ENCODE assay signal across 7 cellular contexts in the genomic region with DNA sequence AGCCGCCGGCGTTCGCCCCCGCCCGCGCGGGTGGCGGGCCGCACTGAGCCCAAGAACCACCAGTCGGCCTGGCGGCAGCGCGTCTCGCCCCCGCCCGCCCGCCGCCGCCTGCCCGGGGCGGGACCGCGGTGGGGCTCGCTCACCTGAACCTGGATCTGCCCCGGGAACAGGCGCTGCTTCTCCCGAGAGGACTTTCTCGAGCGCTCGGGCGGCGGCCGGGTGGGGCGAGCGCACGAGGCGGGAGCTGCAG. TPM values are rescaled to one million over a fixed set of nuclear protein-coding genes. Genes with fewer than 3 reads are reported as not detected.
DNase-seq lines count a peak whose midpoint lies in the region; ATAC-seq and TF ChIP-seq lines count a peak whose summit lies in the region.

No MANE protein-coding gene starts in this region.

- peak; percentile 24 for ATAC-seq in Panc1
- ATAC-seq in gastrocnemius medialis, result peak; percentile 39 to 54
- no peak for ATAC-seq in GM21619 (IDR thresholded peaks at IDR 0.05; ENCODE audit: unreplicated experiment)

- CTCF ChIA-PET in Panc1 (lab: Charles Lee), result no interaction called here

- no TSS peak for BruUV-seq in Panc1 (replicated peaks; lab: Mats Ljungman, UMichigan)

- no peak overlapping the region for H3K27ac ChIP-seq in Panc1 (ENCODE audit: low read length)
- H3K27ac ChIP-seq in gastrocnemius medialis, result peak overlapping the region; percentile 84 to 97 (median 92)

- intact Hi-C loops in Panc1 (cut with micrococcal nuclease; ENCODE audit: unreplicated experiment), result no loop called here
- intact Hi-C loops in gastrocnemius medialis (cut with DNase I; ENCODE audit: low total_unique reads), result loop anchor here (2.0 kb wide), 3 partner anchors 61 to 87 kb away; no protein-coding TSS in a partner anchor

- POLR2A ChIA-PET in Panc1 (lab: Charles Lee), result interaction anchor here (0.7 to 1.3 kb wide), 4 partner anchors 23 to 468 kb away, joined by 3 to 4 read pairs (median 3); no protein-coding TSS in a partner anchor

- H3K9me3 ChIP-seq in Panc1 (ENCODE audit: control insufficient read depth, insufficient read depth, low read depth, low read length) (no peaks in the 10 kb centered on the region), gastrocnemius medialis (no peaks in the 10 kb centered on the region)

- DNase-seq in H7 (no peak), Panc1 (ENCODE audit: low read depth, low spot score) (no peak), fibroblast of mammary gland (ENCODE audit: low read depth) (no peak), gastrocnemius medialis (no peak), NCI-H345 treated with DMSO at 0.1 percent for 48 hours (lab: John Stamatoyannopoulos, UW; ENCODE audit: unreplicated experiment) (no peak)
- DNase-seq in stimulated activated CD4-positive, alpha-beta T cell treated with anti-CD3 and anti-CD28 coated beads, Interleukin-12 subunit alpha, Interleukin-12 subunit beta, amount 100 ng/mL, for 4 hours, result no peak

- no peak for TF ChIP-seq CTCF in Panc1 (IDR thresholded peaks at IDR 0.05)
- TF ChIP-seq CTCF in fibroblast of mammary gland (conservative IDR thresholded peaks at IDR 0.05; ENCODE audit: control insufficient read depth, insufficient read depth, low read depth, low read length), result no peak
- peak in 2 of 5 experiments; percentile 42 to 44 for TF ChIP-seq CTCF in gastrocnemius medialis (IDR thresholded peaks at IDR 0.05 in 4 of 5, conservative IDR thresholded peaks at IDR 0.05 in 1 of 5)

- H3K27me3 ChIP-seq in H7 (ENCODE audit: control insufficient read depth, insufficient read depth, low read length), result no peaks in the 10 kb centered on the region
- no peaks in the 10 kb centered on the region for H3K27me3 ChIP-seq in Panc1 (ENCODE audit: control insufficient read depth, insufficient read depth, low read length)
- H3K27me3 ChIP-seq in gastrocnemius medialis, result no peaks in the 10 kb centered on the region

- H3K36me3 ChIP-seq in H7 (replicated peaks; ENCODE audit: control insufficient read depth, insufficient read depth, low read length), result no peaks in the 10 kb centered on the region; the same call in 1 of the 2 replicates
- peaks cover 3% of the 10 kb centered on the region for H3K36me3 ChIP-seq in Panc1 (ENCODE audit: control insufficient read depth, insufficient read depth, low read length)
- H3K36me3 ChIP-seq in gastrocnemius medialis, result no peaks in the 10 kb centered on the region

- H3K4me1 ChIP-seq in Panc1 (ENCODE audit: control insufficient read depth, insufficient read depth, low read length) (peaks cover 10% of the 10 kb centered on the region), gastrocnemius medialis (peaks cover 27 to 44% of the 10 kb centered on the region in 2 donors)

- peak overlapping the region; percentile 94 for H3K4me3 ChIP-seq in H7 (ENCODE audit: insufficient read depth, low read depth, low read length)
- peak overlapping the region; percentile 85 to 95 for H3K4me3 ChIP-seq in Panc1 (ENCODE audit: low read depth in 2 of 2, low read length in 2 of 2)
- H3K4me3 ChIP-seq in fibroblast of mammary gland (ENCODE audit: control insufficient read depth, low read depth, low read length), result peak overlapping the region; percentile 89
- H3K4me3 ChIP-seq in gastrocnemius medialis, result peak overlapping the region; percentile 73 to 93 (median 84)

- in situ Hi-C loops in Panc1 (cut with HindIII; ENCODE audit: low pct_unique_long_range_greater_than_20kb, low sequenced_read_pairs), result no loop called here
- in situ Hi-C loops in gastrocnemius medialis (cut with MboI; ENCODE audit: low sequenced_read_pairs in 4 of 4), result no loop called here

- no peak for TF ChIP-seq POLR2A in gastrocnemius medialis (IDR thresholded peaks at IDR 0.05)

RNA-seq across cellular contexts. Expression of gene MYH9, which starts 0.2 kb away (rescaled TPM):
- 117 and 149 TPM in 2 replicates for total RNA-seq in H7 (2014; rRNA removed; shearing (Covaris generic))
- total RNA-seq in Panc1 (2021; ENCODE audit: unreplicated experiment), result 788 TPM
- polyA plus RNA-seq in Panc1 (2012; ENCODE audit: insufficient read length), result 1,068 TPM
- total RNA-seq in gastrocnemius medialis, result 100 to 1,000 TPM in 3 of 4 donors, 10 to 100 TPM in 1; 38.9 to 115 (median 104) TPM
